9 cellular contexts compared by ENCODE assay signal in genomic region chr13:67736646-67737420, GRCh38.
A peak's percentile ranks its signal among the peaks of the same experiment; 100 is the strongest.
DNase-seq lines count a peak whose midpoint lies in the region; ATAC-seq, FAIRE-seq and TF ChIP-seq lines count a peak whose summit lies in the region.
"Had no signal": no experiment of that assay in that cellular context is flagged by ENCODE, and none has a peak within 500 bp of the region (broad histone marks: within the 10 kb centered on the region; RNA-seq: fewer than 3 reads in every experiment).

No MANE protein-coding gene starts in this region.

- no peaks in the 10 kb centered on the region for H3K36me3 ChIP-seq in kidney (ENCODE audit: control insufficient read depth in 1 of 2, insufficient read depth in 2 of 2, low read length in 2 of 2)
- H3K36me3 ChIP-seq: uterus had no signal

- DNase-seq in NCI-H146 (lab: John Stamatoyannopoulos, UW): peak; percentile 15
- no peak for DNase-seq in NCI-H146 treated with DMSO at 0.1 percent for 48 hours (lab: John Stamatoyannopoulos, UW; ENCODE audit: unreplicated experiment)
- DNase-seq in NCI-H82 (lab: John Stamatoyannopoulos, UW): peak; percentile 73
- DNase-seq in fibroblast of the conjunctiva (ENCODE audit: low read depth): peak; percentile 82
- peak; percentile 74 for DNase-seq in smooth muscle cell of the brain vasculature (ENCODE audit: low read depth, low spot score)
- DNase-seq in kidney: no peak
- no peak for DNase-seq in effector memory CD8-positive, alpha-beta T cell
- DNase-seq in T-helper 2 cell: no peak
- DNase-seq: uterus had no signal

- H3K27ac ChIP-seq in kidney (ENCODE audit: low read depth in 2 of 2, low read length in 2 of 2): no peak overlapping the region
- H3K27ac ChIP-seq: uterus had no signal

- FAIRE-seq in kidney (lab: Jason Lieb, UNC): no peak

- no peaks in the 10 kb centered on the region for H3K4me1 Mint-ChIP-seq in effector memory CD8-positive, alpha-beta T cell (ENCODE audit: low read depth in 2 of 2)

- no peaks in the 10 kb centered on the region for H3K4me1 ChIP-seq in kidney (ENCODE audit: control insufficient read depth in 1 of 2, insufficient read depth in 1 of 2, low read depth in 1 of 2, low read length in 2 of 2)
- H3K4me1 ChIP-seq: uterus had no signal

- no peak overlapping the region for H3K9ac ChIP-seq in kidney (ENCODE audit: low read length in 2 of 2)

- intact Hi-C loops in kidney (cut with DNase I): no loop called here

- no peak overlapping the region for H3K4me3 Mint-ChIP-seq in effector memory CD8-positive, alpha-beta T cell

- H3K36me3 Mint-ChIP-seq in effector memory CD8-positive, alpha-beta T cell (ENCODE audit: insufficient read depth): no peaks in the 10 kb centered on the region

- H3K9me3 Mint-ChIP-seq in effector memory CD8-positive, alpha-beta T cell: peaks cover 12 to 13% of the 10 kb centered on the region in 2 donors

- no peak for ATAC-seq in effector memory CD8-positive, alpha-beta T cell (replicated peaks)

- H3K9me3 ChIP-seq in kidney (ENCODE audit: control insufficient read depth in 1 of 2, low read length in 2 of 2): no peaks in the 10 kb centered on the region

- no peak overlapping the region for H3K27ac Mint-ChIP-seq in effector memory CD8-positive, alpha-beta T cell

- TF ChIP-seq CTCF in kidney (IDR thresholded peaks at IDR 0.05; ENCODE audit: borderline replicate concordance, extremely low read depth, insufficient read depth): no peak

- H3K27me3 Mint-ChIP-seq in effector memory CD8-positive, alpha-beta T cell: no peaks in the 10 kb centered on the region

- no peak overlapping the region for H3K4me3 ChIP-seq in kidney (ENCODE audit: low read length in 2 of 2)
- H3K4me3 ChIP-seq: uterus had no signal

Comparison
In these comparisons a context has a peak if more than half of its experiments do, and no peak if none do; other contexts are left out.
1. DNase-seq: peak in NCI-H146 (single experiment), NCI-H82 (single experiment), fibroblast of the conjunctiva (single experiment) and smooth muscle cell of the brain vasculature (single experiment); none in NCI-H146 treated with DMSO at 0.1 percent for 48 hours (single experiment), kidney (single experiment), effector memory CD8-positive, alpha-beta T cell (0 of 3) and T-helper 2 cell (0 of 5).